8 cellular contexts compared by ENCODE assay signal in genomic region chr3:47782538-47783308, GRCh38. TPM values are rescaled to one million over a fixed set of nuclear protein-coding genes. Genes with fewer than 3 reads are reported as not detected.
DNase-seq lines count a peak whose midpoint lies in the region; ATAC-seq and TF ChIP-seq lines count a peak whose summit lies in the region.

No MANE protein-coding gene starts in this region.

- H3K4me1 Mint-ChIP-seq in CD8-positive, alpha-beta T cell (ENCODE audit: low read depth): peaks cover 31% of the 10 kb centered on the region
- H3K4me1 Mint-ChIP-seq in naive B cell: peaks cover 19 to 34% (median 29%) of the 10 kb centered on the region in 3 donors

- intact Hi-C loops in CD8-positive, alpha-beta T cell (cut with DNase I, micrococcal nuclease): loop anchor here (2.0 to 10.0 kb wide), 4 partner anchors 48 to 618 kb away; partner anchors contain the start of genes SCAP (in 1 of the 2) and SETD2 (in 1 of the 2)

- H3K9ac ChIP-seq in HUES64 (ENCODE audit: low read depth, low read length): peak overlapping the region; percentile 99

- H3K27ac ChIP-seq in CD8-positive, alpha-beta T cell (ENCODE audit: low read depth, low read length): peak overlapping the region; percentile 87
- peak overlapping the region; percentile 98 for H3K27ac ChIP-seq in HUES64 (ENCODE audit: low read depth, low read length)
- peak overlapping the region; percentile 81 for H3K27ac ChIP-seq in caudate nucleus (ENCODE audit: low read depth, low read length)

- H3K36me3 Mint-ChIP-seq in CD8-positive, alpha-beta T cell: peaks cover 9% of the 10 kb centered on the region
- no peaks in the 10 kb centered on the region for H3K36me3 Mint-ChIP-seq in naive B cell

- CTCF ChIA-PET in CD8-positive, alpha-beta T cell (lab: Charles Lee): no interaction called here

- no peaks in the 10 kb centered on the region for H3K36me3 ChIP-seq in CD8-positive, alpha-beta T cell (ENCODE audit: insufficient read depth, low read length)
- peaks cover 11% of the 10 kb centered on the region; the same call in 1 of the 2 replicates for H3K36me3 ChIP-seq in HUES64 (ENCODE audit: insufficient read depth, low read length)

- DNase-seq in CD8-positive, alpha-beta T cell: no peak
- DNase-seq in caudate nucleus (lab: John Stamatoyannopoulos, UW) (peak in 1 of 61 donors; percentile 13), naive B cell (no peak), NCI-H2081 treated with DMSO at 0.1 percent for 48 hours (lab: John Stamatoyannopoulos, UW) (no peak), AML-193 (lab: John Stamatoyannopoulos, UW) (no peak), T1000 (lab: John Stamatoyannopoulos, UW) (no peak)
- DNase-seq in stimulated activated CD4-positive, alpha-beta T cell treated with anti-CD3 and anti-CD28 coated beads, Interleukin-4, amount 100 ng/mL, for 1 hour: no peak

- H3K4me3 Mint-ChIP-seq in CD8-positive, alpha-beta T cell: peak overlapping the region; percentile 89
- H3K4me3 Mint-ChIP-seq in naive B cell: peak overlapping the region; percentile 93 to 100 (median 96)

- no peaks in the 10 kb centered on the region for H3K27me3 ChIP-seq in CD8-positive, alpha-beta T cell (ENCODE audit: insufficient read depth, low read length)
- no peaks in the 10 kb centered on the region for H3K27me3 ChIP-seq in HUES64 (ENCODE audit: insufficient read depth, low read length)

- TF ChIP-seq CTCF in CD8-positive, alpha-beta T cell (IDR thresholded peaks at IDR 0.05): no peak

- no peaks in the 10 kb centered on the region for H3K27me3 Mint-ChIP-seq in CD8-positive, alpha-beta T cell (ENCODE audit: low read depth)
- H3K27me3 Mint-ChIP-seq in naive B cell: no peaks in the 10 kb centered on the region

- H3K4me3 ChIP-seq in CD8-positive, alpha-beta T cell (ENCODE audit: low read depth, low read length): peak overlapping the region; percentile 54
- peak overlapping the region; percentile 72 for H3K4me3 ChIP-seq in HUES64 (ENCODE audit: low read length)

- 82% methylated on average over 18 of the region's 19 CpGs for WGBS in HUES64

- no peak for ATAC-seq in CD8-positive, alpha-beta T cell
- ATAC-seq in naive B cell (ENCODE audit: low read depth in 2 of 2): no peak

- POLR2A ChIA-PET in CD8-positive, alpha-beta T cell (lab: Charles Lee): no interaction called here

- no peaks in the 10 kb centered on the region for H3K9me3 Mint-ChIP-seq in CD8-positive, alpha-beta T cell
- H3K9me3 Mint-ChIP-seq in naive B cell: no peaks in the 10 kb centered on the region

- H3K4me1 ChIP-seq in CD8-positive, alpha-beta T cell (ENCODE audit: insufficient read depth, low read length): peaks cover 23% of the 10 kb centered on the region
- peaks cover 14% of the 10 kb centered on the region for H3K4me1 ChIP-seq in HUES64 (ENCODE audit: insufficient read depth, low read length)

- H3K9me3 ChIP-seq in CD8-positive, alpha-beta T cell (ENCODE audit: low read length): no peaks in the 10 kb centered on the region
- no peaks in the 10 kb centered on the region for H3K9me3 ChIP-seq in HUES64 (ENCODE audit: insufficient read depth, low read depth, low read length)

- H3K27ac Mint-ChIP-seq in CD8-positive, alpha-beta T cell: peak overlapping the region; percentile 97
- peak overlapping the region; percentile 93 to 97 (median 96) for H3K27ac Mint-ChIP-seq in naive B cell

RNA-seq across cellular contexts. Expression of gene SMARCC1, which starts 1.0 kb away (rescaled TPM):
- total RNA-seq in CD8-positive, alpha-beta T cell: 10 to 100 TPM; 65.4 to 68.2 TPM
- 135 TPM for polyA plus RNA-seq in HUES64 (2013, experiment 1 of 2)
- 147 TPM for polyA plus RNA-seq in HUES64 (2013, experiment 2 of 2)
- 10 to 100 TPM; 47.2 to 99.6 (median 73.8) TPM for polyA plus RNA-seq in naive B cell (ENCODE audit: low read depth in 6 of 6)

RNA-seq across cellular contexts. Expression of gene DHX30, which starts 20.2 kb away (rescaled TPM):
- total RNA-seq in CD8-positive, alpha-beta T cell: 10 to 100 TPM; 80.7 to 83.4 TPM
- 67.6 TPM for polyA plus RNA-seq in HUES64 (2013, experiment 1 of 2)
- 66.3 TPM for polyA plus RNA-seq in HUES64 (2013, experiment 2 of 2)
- 10 to 100 TPM; 25.5 to 43.5 (median 28.1) TPM for polyA plus RNA-seq in naive B cell (ENCODE audit: low read depth in 6 of 6)
